Comparison of ENCODE assay signal across 23 cellular contexts in genomic region chr11:1267441-1268100, GRCh38. TPM values are rescaled to one million over a fixed set of nuclear protein-coding genes. Genes with fewer than 3 reads are reported as not detected.
DNase-seq lines count a peak whose midpoint lies in the region; ATAC-seq lines count a peak whose summit lies in the region.
"Had no signal": no experiment of that assay in that cellular context is flagged by ENCODE, and none has a peak within 500 bp of the region (broad histone marks: within the 10 kb centered on the region; RNA-seq: fewer than 3 reads in every experiment).

No MANE protein-coding gene starts in this region.

- H3K27ac Mint-ChIP-seq in activated T-helper 2 cell treated with anti-CD3 and anti-CD28 coated beads, Interferon-gamma antibody, Interleukin-2, Interleukin-4, amounts not matched to agents 10 μg/mL and 5 μg/mL and 100 μg/mL, durations not matched to agents 14 hours and 24 hours and 36 hours: no peak overlapping the region
- H3K27ac Mint-ChIP-seq: B cell; CD4-positive, alpha-beta T cell had no signal

- intact Hi-C loops in left cardiac atrium (cut with DNase I): no loop called here
- intact Hi-C loops in activated T-helper 2 cell treated with anti-CD3 and anti-CD28 coated beads, Interferon-gamma antibody, Interleukin-2, Interleukin-4, amounts not matched to agents 10 μg/mL and 5 μg/mL and 100 μg/mL, durations not matched to agents 14 hours and 24 hours and 36 hours (cut with micrococcal nuclease): no loop called here

- ATAC-seq in left cardiac atrium (peak; percentile 30 to 31), HG03175 (IDR thresholded peaks at IDR 0.05; ENCODE audit: unreplicated experiment) (no peak)
- ATAC-seq: HepG2 had no signal

- in situ Hi-C loops in Caki2 (cut with HindIII; ENCODE audit: low pct_unique_long_range_greater_than_20kb, low sequenced_read_pairs): no loop called here

- no peaks in the 10 kb centered on the region for H3K27me3 Mint-ChIP-seq in activated T-helper 2 cell treated with anti-CD3 and anti-CD28 coated beads, Interferon-gamma antibody, Interleukin-2, Interleukin-4, amounts not matched to agents 10 μg/mL and 5 μg/mL and 100 μg/mL, durations not matched to agents 14 hours and 24 hours and 36 hours (ENCODE audit: low read depth)
- H3K27me3 Mint-ChIP-seq: B cell; CD4-positive, alpha-beta T cell had no signal

- DNase-seq in Caki2 (ENCODE audit: low read depth) (peak; percentile 21), RKO (ENCODE audit: low spot score) (peak; percentile 15), left cardiac atrium (no peak), renal cortical epithelial cell (ENCODE audit: low read depth) (peak; percentile 6), NCI-H524 treated with DMSO at 0.1 percent for 48 hours (lab: John Stamatoyannopoulos, UW) (no peak)
- DNase-seq in activated T-helper 2 cell treated with anti-CD3 and anti-CD28 coated beads, Interferon-gamma antibody, Interleukin-2, Interleukin-4, amounts not matched to agents 10 μg/mL and 5 μg/mL and 100 μg/mL, durations not matched to agents 14 hours and 24 hours and 36 hours (ENCODE audit: low spot score): no peak
- DNase-seq in NK-92 treated with Interleukin-12 subunit alpha and Interleukin-12 subunit beta, amount 100 ng/mL, for 24 hours (lab: John Stamatoyannopoulos, UW): no peak
- DNase-seq: CD4-positive, alpha-beta T cell; DMS79; MG63; NCI-H1092; NCI-H146; NCI-H2081 treated with DMSO at 0.1 percent for 48 hours; NCI-H2227 treated with DMSO at 0.1 percent for 48 hours; NCI-H524; SJCRH30; SW 1271 had no signal

- H3K9me3 Mint-ChIP-seq in activated T-helper 2 cell treated with anti-CD3 and anti-CD28 coated beads, Interferon-gamma antibody, Interleukin-2, Interleukin-4, amounts not matched to agents 10 μg/mL and 5 μg/mL and 100 μg/mL, durations not matched to agents 14 hours and 24 hours and 36 hours: peaks cover 17% of the 10 kb centered on the region
- H3K9me3 Mint-ChIP-seq: CD4-positive, alpha-beta T cell had no signal

- peaks cover 2% of the 10 kb centered on the region for H3K4me1 Mint-ChIP-seq in activated T-helper 2 cell treated with anti-CD3 and anti-CD28 coated beads, Interferon-gamma antibody, Interleukin-2, Interleukin-4, amounts not matched to agents 10 μg/mL and 5 μg/mL and 100 μg/mL, durations not matched to agents 14 hours and 24 hours and 36 hours (ENCODE audit: low read depth)

- no peak overlapping the region for H3K4me3 Mint-ChIP-seq in activated T-helper 2 cell treated with anti-CD3 and anti-CD28 coated beads, Interferon-gamma antibody, Interleukin-2, Interleukin-4, amounts not matched to agents 10 μg/mL and 5 μg/mL and 100 μg/mL, durations not matched to agents 14 hours and 24 hours and 36 hours (ENCODE audit: low read depth)
- H3K4me3 Mint-ChIP-seq: B cell; CD4-positive, alpha-beta T cell had no signal

- peaks cover 3% of the 10 kb centered on the region for H3K36me3 Mint-ChIP-seq in activated T-helper 2 cell treated with anti-CD3 and anti-CD28 coated beads, Interferon-gamma antibody, Interleukin-2, Interleukin-4, amounts not matched to agents 10 μg/mL and 5 μg/mL and 100 μg/mL, durations not matched to agents 14 hours and 24 hours and 36 hours (ENCODE audit: low read depth)

RNA-seq across cellular contexts. Expression of gene TOLLIP, which starts 41.9 kb away (rescaled TPM):
- total RNA-seq in Caki2 (2014; rRNA removed; shearing (Covaris generic); ENCODE audit: low replicate concordance): 18.3 and 23.2 TPM in 2 replicates
- 10 to 100 TPM; 43.4 to 50.8 TPM for total RNA-seq in left cardiac atrium
- 12.7 and 40.7 TPM in 2 replicates for total RNA-seq in renal cortical epithelial cell
- total RNA-seq in activated T-helper 2 cell treated with anti-CD3 and anti-CD28 coated beads, Interferon-gamma antibody, Interleukin-2, Interleukin-4, amounts not matched to agents 10 μg/mL and 5 μg/mL and 100 μg/mL, durations not matched to agents 14 hours and 24 hours and 36 hours: 33.6 and 35.0 TPM in 2 replicates

RNA-seq across cellular contexts. Expression of gene MUC5B, which starts 44.7 kb away (rescaled TPM):
- 0.03 TPM in 1 of 2 replicates, not detected in the other for total RNA-seq in Caki2 (2014; rRNA removed; shearing (Covaris generic); ENCODE audit: low replicate concordance)
- total RNA-seq in left cardiac atrium: not detected
- total RNA-seq in renal cortical epithelial cell: not detected in 2 replicates
- total RNA-seq in activated T-helper 2 cell treated with anti-CD3 and anti-CD28 coated beads, Interferon-gamma antibody, Interleukin-2, Interleukin-4, amounts not matched to agents 10 μg/mL and 5 μg/mL and 100 μg/mL, durations not matched to agents 14 hours and 24 hours and 36 hours: not detected in 2 replicates
- total RNA-seq: B cell; CD4-positive, alpha-beta T cell; G401; H4; HepG2; RPMI7951; SJCRH30 had no signal

Comparison
In these comparisons a context has a peak if more than half of its experiments do, and no peak if none do; other contexts are left out.
1. DNase-seq: peak in Caki2 (single experiment), RKO (single experiment) and renal cortical epithelial cell (single experiment); none in left cardiac atrium (single experiment), activated T-helper 2 cell treated with anti-CD3 and anti-CD28 coated beads, Interferon-gamma antibody, Interleukin-2, Interleukin-4, amounts not matched to agents 10 μg/mL and 5 μg/mL and 100 μg/mL, durations not matched to agents 14 hours and 24 hours and 36 hours (single experiment), NCI-H524 treated with DMSO at 0.1 percent for 48 hours (single experiment) and NK-92 treated with Interleukin-12 subunit alpha and Interleukin-12 subunit beta, amount 100 ng/mL, for 24 hours (single experiment).